Comparison of ENCODE assay signal across 22 cellular contexts in genomic region chr2:136031716-136032115, GRCh38.
"Had no signal": no experiment of that assay in that cellular context is flagged by ENCODE, and none has a peak within 500 bp of the region (broad histone marks: within the 10 kb centered on the region; RNA-seq: fewer than 3 reads in every experiment).

No MANE protein-coding gene starts in this region.

- H3K9me3 Mint-ChIP-seq: dendritic cell treated with granulocyte-macrophage colony-stimulating factor and Interleukin-4, amounts not matched to agents 40 ng/mL and 50 ng/mL, for 4 days; effector memory CD8-positive, alpha-beta T cell; naive thymus-derived CD8-positive, alpha-beta T cell; stimulated activated effector memory CD8-positive, alpha-beta T cell treated with anti-CD3 and anti-CD28 coated beads, Interleukin-12 subunit alpha, Interleukin-12 subunit beta, amount 100 ng/mL, for 72 hours had no signal

- H3K27me3 ChIP-seq: esophagus squamous epithelium, gastroesophageal sphincter, right atrium auricular region, suprapubic skin, thyroid gland, upper lobe of left lung, uterus had no signal

- H3K4me1 Mint-ChIP-seq: naive thymus-derived CD8-positive, alpha-beta T cell had no signal

- ATAC-seq: effector memory CD8-positive, alpha-beta T cell; gastroesophageal sphincter; lower lobe of right lung; naive thymus-derived CD8-positive, alpha-beta T cell; stimulated activated effector memory CD8-positive, alpha-beta T cell treated with anti-CD3 and anti-CD28 coated beads, Interleukin-12 subunit alpha, Interleukin-12 subunit beta, amount 100 ng/mL, for 72 hours; stimulated activated naive CD8-positive, alpha-beta T cell treated with anti-CD3 and anti-CD28 coated beads, Interleukin-15, Interleukin-2, amounts not matched to agents 100 U/mL and 50 U/mL, for 24 hours had no signal

- H3K36me3 Mint-ChIP-seq: naive thymus-derived CD8-positive, alpha-beta T cell; stimulated activated effector memory CD8-positive, alpha-beta T cell treated with anti-CD3 and anti-CD28 coated beads, Interleukin-12 subunit alpha, Interleukin-12 subunit beta, amount 100 ng/mL, for 72 hours had no signal

- H3K9me3 ChIP-seq: esophagus squamous epithelium, gastroesophageal sphincter, left ventricle myocardium inferior, lower lobe of right lung, right atrium auricular region, suprapubic skin, thyroid gland, upper lobe of left lung, uterus had no signal

- H3K4me3 ChIP-seq: esophagus squamous epithelium, gastroesophageal sphincter, left ventricle myocardium inferior, lower lobe of right lung, right atrium auricular region, suprapubic skin, thyroid gland, upper lobe of left lung, uterus had no signal

- H3K27me3 Mint-ChIP-seq: effector memory CD8-positive, alpha-beta T cell; naive thymus-derived CD8-positive, alpha-beta T cell had no signal

- H3K4me1 ChIP-seq: esophagus squamous epithelium, gastroesophageal sphincter, left ventricle myocardium inferior, lower lobe of right lung, suprapubic skin, thyroid gland, upper lobe of left lung, uterus had no signal

- DNase-seq: cerebellar nuclear complex; effector memory CD8-positive, alpha-beta T cell; esophagus squamous epithelium; foreskin fibroblast; glutamatergic neuron; islet precursor cell; left ventricle myocardium inferior; lower lobe of right lung; mesenchymal stem cell; naive thymus-derived CD8-positive, alpha-beta T cell; posterior cingulate gyrus; stimulated activated CD4-positive, alpha-beta T cell treated with anti-CD3 and anti-CD28 coated beads, Interleukin-4, amount 100 ng/mL, for 1 hour; stimulated activated CD8-positive, alpha-beta memory T cell treated with anti-CD3 and anti-CD28 coated beads, Interleukin-4, amount 100 ng/mL, for 48 hours; stimulated activated naive CD8-positive, alpha-beta T cell treated with anti-CD3 and anti-CD28 coated beads, Interleukin-15, Interleukin-2, amounts not matched to agents 100 U/mL and 50 U/mL, for 24 hours; thyroid gland; upper lobe of left lung; uterus had no signal

- H3K27ac ChIP-seq: esophagus squamous epithelium, gastroesophageal sphincter, left ventricle myocardium inferior, lower lobe of right lung, right atrium auricular region, suprapubic skin, thyroid gland, upper lobe of left lung, uterus had no signal

- H3K36me3 ChIP-seq: esophagus squamous epithelium, gastroesophageal sphincter, left ventricle myocardium inferior, lower lobe of right lung, right atrium auricular region, suprapubic skin, thyroid gland, upper lobe of left lung, uterus had no signal

- H3K4me3 Mint-ChIP-seq: dendritic cell treated with granulocyte-macrophage colony-stimulating factor and Interleukin-4, amounts not matched to agents 40 ng/mL and 50 ng/mL, for 4 days; effector memory CD8-positive, alpha-beta T cell; naive thymus-derived CD8-positive, alpha-beta T cell; stimulated activated effector memory CD8-positive, alpha-beta T cell treated with anti-CD3 and anti-CD28 coated beads, Interleukin-12 subunit alpha, Interleukin-12 subunit beta, amount 100 ng/mL, for 72 hours had no signal

- H3K27ac Mint-ChIP-seq: effector memory CD8-positive, alpha-beta T cell; stimulated activated effector memory CD8-positive, alpha-beta T cell treated with anti-CD3 and anti-CD28 coated beads, Interleukin-12 subunit alpha, Interleukin-12 subunit beta, amount 100 ng/mL, for 72 hours had no signal
